In genomic region chr19:11692127-11692790, GRCh38 we compare ENCODE assay signal across 16 cellular contexts.
"Had no signal": no experiment of that assay in that cellular context is flagged by ENCODE, and none has a peak within 500 bp of the region (broad histone marks: within the 10 kb centered on the region; RNA-seq: fewer than 3 reads in every experiment).

No MANE protein-coding gene starts in this region.

- H3K27ac ChIP-seq: body of pancreas, epithelial cell of prostate, gastroesophageal sphincter, hepatocyte, pancreas, tibial artery had no signal

- H3K4me2 ChIP-seq: hepatocyte, smooth muscle cell had no signal

- H3K27me3 ChIP-seq: body of pancreas, gastroesophageal sphincter, hepatocyte, pancreas, tibial artery had no signal

- FAIRE-seq: pancreas had no signal

- H2AFZ ChIP-seq: hepatocyte had no signal

- H3K4me3 Mint-ChIP-seq: activated naive CD4-positive, alpha-beta T cell treated with anti-CD3 and anti-CD28 coated beads, Interleukin-2, amount 10 ng/mL, durations not matched to agents 7 days and 5 days; activated T-helper 1 cell treated with anti-CD3 and anti-CD28 coated beads, Interleukin-12 subunit alpha, Interleukin-12 subunit beta, Interleukin-2, Interleukin-4 antibody, amounts not matched to agents 30 ng/mL and 10 ng/mL and 1 ng/mL, durations not matched to agents 14 hours and 24 hours and 36 hours; central memory CD8-positive, alpha-beta T cell had no signal

- H3K4me3 ChIP-seq: body of pancreas, gastroesophageal sphincter, hepatocyte, lung, mucosa of descending colon, pancreas, smooth muscle cell, tibial artery had no signal

- DNase-seq: activated naive CD4-positive, alpha-beta T cell treated with anti-CD3 and anti-CD28 coated beads, Interleukin-2, amount 10 ng/mL, durations not matched to agents 7 days and 5 days; amniotic stem cell; body of pancreas; effector memory CD4-positive, alpha-beta T cell; left cardiac atrium; mucosa of descending colon; naive thymus-derived CD8-positive, alpha-beta T cell; pancreas; tibial artery had no signal

- H3K9me3 ChIP-seq: body of pancreas, gastroesophageal sphincter, mucosa of descending colon, pancreas, tibial artery had no signal

- ATAC-seq: body of pancreas; gastroesophageal sphincter; left cardiac atrium; mucosa of descending colon; naive thymus-derived CD8-positive, alpha-beta T cell; pancreas had no signal

- H3K9me3 Mint-ChIP-seq: central memory CD8-positive, alpha-beta T cell had no signal

- H3K27ac Mint-ChIP-seq: activated naive CD4-positive, alpha-beta T cell treated with anti-CD3 and anti-CD28 coated beads, Interleukin-2, amount 10 ng/mL, durations not matched to agents 7 days and 5 days; activated T-helper 1 cell treated with anti-CD3 and anti-CD28 coated beads, Interleukin-12 subunit alpha, Interleukin-12 subunit beta, Interleukin-2, Interleukin-4 antibody, amounts not matched to agents 30 ng/mL and 10 ng/mL and 1 ng/mL, durations not matched to agents 14 hours and 24 hours and 36 hours; naive thymus-derived CD8-positive, alpha-beta T cell had no signal

- H3K36me3 ChIP-seq: gastroesophageal sphincter, pancreas, tibial artery had no signal
